28 cellular contexts compared by ENCODE assay signal in genomic region chr2:200931227-200931626, GRCh38. TPM values are rescaled to one million over a fixed set of nuclear protein-coding genes. Genes with fewer than 3 reads are reported as not detected.
A peak's percentile ranks its signal among the peaks of the same experiment; 100 is the strongest.
DNase-seq lines count a peak whose midpoint lies in the region; ATAC-seq, FAIRE-seq and TF ChIP-seq lines count a peak whose summit lies in the region.
"Had no signal": no experiment of that assay in that cellular context is flagged by ENCODE, and none has a peak within 500 bp of the region (broad histone marks: within the 10 kb centered on the region; RNA-seq: fewer than 3 reads in every experiment).

No MANE protein-coding gene starts in this region.

- TF ChIP-seq POLR2A in A549 (IDR thresholded peaks at IDR 0.05; ENCODE audit: low read length) (no peak), esophagus squamous epithelium (IDR thresholded peaks at IDR 0.05) (no peak)

- no peak for TF ChIP-seq CTCF in A549 (IDR thresholded peaks at IDR 0.05)
- TF ChIP-seq CTCF in CD8-positive, alpha-beta T cell (IDR thresholded peaks at IDR 0.05): no peak
- no peak for TF ChIP-seq CTCF in GM13977 (IDR thresholded peaks at IDR 0.05; ENCODE audit: extremely low read depth, insufficient read depth, missing control alignments)
- no peak for TF ChIP-seq CTCF in esophagus squamous epithelium (IDR thresholded peaks at IDR 0.05)

- CTCF ChIA-PET in A549 (lab: Yijun Ruan, JAX): interaction anchor here (0.9 kb wide), 1 partner anchor 251 kb away, joined by 3 read pairs; the partner anchor contains the start of gene CASP10
- CTCF ChIA-PET in CD8-positive, alpha-beta T cell (lab: Charles Lee): interaction anchor here (0.7 kb wide), 2 partner anchors 181 to 229 kb away, joined by 3 read pairs; no protein-coding TSS in a partner anchor

- WGBS in A549 (ENCODE audit: missing lambda C conversion rate): 63% methylated on average over 3 of the region's 3 CpGs
- 67 to 77% methylated on average over 3 of the region's 3 CpGs for WGBS in esophagus squamous epithelium, 2 donors

- H3K27me3 Mint-ChIP-seq in CD8-positive, alpha-beta T cell (ENCODE audit: low read depth): no peaks in the 10 kb centered on the region
- H3K27me3 Mint-ChIP-seq in dendritic cell treated with granulocyte-macrophage colony-stimulating factor and Interleukin-4, amounts not matched to agents 40 ng/mL and 50 ng/mL, for 4 days: no peaks in the 10 kb centered on the region
- H3K27me3 Mint-ChIP-seq: CD4-positive, alpha-beta memory T cell; progenitor cell of endocrine pancreas; stimulated activated naive CD8-positive, alpha-beta T cell treated with anti-CD3 and anti-CD28 coated beads, Interleukin-15, Interleukin-2, amounts not matched to agents 100 ng/mL and 50 ng/mL, for 24 hours had no signal

- no peak for TF ChIP-seq EP300 in A549 (IDR thresholded peaks at IDR 0.05)

- no peaks in the 10 kb centered on the region for H3K27me3 ChIP-seq in CD8-positive, alpha-beta T cell (ENCODE audit: insufficient read depth, low read length)
- H3K27me3 ChIP-seq in esophagus squamous epithelium: no peaks in the 10 kb centered on the region
- H3K27me3 ChIP-seq: breast epithelium, neural progenitor cell, thyroid gland had no signal

- peaks cover 20% of the 10 kb centered on the region for H3K36me3 ChIP-seq in CD8-positive, alpha-beta T cell (ENCODE audit: insufficient read depth, low read length)
- H3K36me3 ChIP-seq in esophagus squamous epithelium: peaks cover 5 to 94% (median 6%) of the 10 kb centered on the region in 3 donors

- H3K27ac Mint-ChIP-seq in CD8-positive, alpha-beta T cell: peak overlapping the region; percentile 10
- H3K27ac Mint-ChIP-seq in dendritic cell treated with granulocyte-macrophage colony-stimulating factor and Interleukin-4, amounts not matched to agents 40 ng/mL and 50 ng/mL, for 4 days: peak overlapping the region; percentile 63
- H3K27ac Mint-ChIP-seq: endodermal cell; neural progenitor cell; progenitor cell of endocrine pancreas; stimulated activated naive CD8-positive, alpha-beta T cell treated with anti-CD3 and anti-CD28 coated beads, Interleukin-15, Interleukin-2, amounts not matched to agents 100 ng/mL and 50 ng/mL, for 24 hours; T-helper 2 cell treated with Interferon-gamma antibody and Interleukin-4, amounts not matched to agents 5 μg/mL and 100 μg/mL, for 36 hours had no signal

- H3K36me3 Mint-ChIP-seq in CD8-positive, alpha-beta T cell: peaks cover 61% of the 10 kb centered on the region
- H3K36me3 Mint-ChIP-seq in dendritic cell treated with granulocyte-macrophage colony-stimulating factor and Interleukin-4, amounts not matched to agents 40 ng/mL and 50 ng/mL, for 4 days (ENCODE audit: low read depth): peaks cover 59% of the 10 kb centered on the region

- H3K4me1 Mint-ChIP-seq in CD8-positive, alpha-beta T cell (ENCODE audit: low read depth): no peaks in the 10 kb centered on the region
- H3K4me1 Mint-ChIP-seq in dendritic cell treated with granulocyte-macrophage colony-stimulating factor and Interleukin-4, amounts not matched to agents 40 ng/mL and 50 ng/mL, for 4 days (ENCODE audit: low read depth): peaks cover 10% of the 10 kb centered on the region
- H3K4me1 Mint-ChIP-seq: endodermal cell, neural progenitor cell had no signal

- ATAC-seq in A549 (no peak), HG03045 (IDR thresholded peaks at IDR 0.05; ENCODE audit: unreplicated experiment) (no peak)
- ATAC-seq in CD8-positive, alpha-beta T cell: no peak

- no peak for FAIRE-seq in A549 (lab: Jason Lieb, UNC)

- intact Hi-C loops in CD8-positive, alpha-beta T cell (cut with DNase I, micrococcal nuclease): no loop called here
- intact Hi-C loops in dendritic cell treated with granulocyte-macrophage colony-stimulating factor and Interleukin-4, amounts not matched to agents 40 ng/mL and 50 ng/mL, for 4 days (cut with micrococcal nuclease): loop anchor here (10.0 kb wide), 1 partner anchor 74 kb away; no protein-coding TSS in a partner anchor
- intact Hi-C loops in esophagus squamous epithelium (cut with DNase I): no loop called here

- peak overlapping the region; percentile 28 for H3K4me2 ChIP-seq in A549
- H3K4me2 ChIP-seq: neural progenitor cell, SK-N-SH had no signal

- H3K4me3 Mint-ChIP-seq in CD8-positive, alpha-beta T cell: no peak overlapping the region
- no peak overlapping the region for H3K4me3 Mint-ChIP-seq in dendritic cell treated with granulocyte-macrophage colony-stimulating factor and Interleukin-4, amounts not matched to agents 40 ng/mL and 50 ng/mL, for 4 days
- H3K4me3 Mint-ChIP-seq: CD4-positive, alpha-beta memory T cell; endodermal cell; neural progenitor cell; stimulated activated naive CD8-positive, alpha-beta T cell treated with anti-CD3 and anti-CD28 coated beads, Interleukin-15, Interleukin-2, amounts not matched to agents 100 ng/mL and 50 ng/mL, for 24 hours; T-helper 2 cell treated with Interferon-gamma antibody and Interleukin-4, amounts not matched to agents 5 μg/mL and 100 μg/mL, for 36 hours had no signal

- POLR2A ChIA-PET in A549 (lab: Yijun Ruan, JAX): no interaction called here
- POLR2A ChIA-PET in CD8-positive, alpha-beta T cell (lab: Charles Lee): no interaction called here

- in situ Hi-C loops in GM13977 (cut with MboI; ENCODE audit: low pct_unique_long_range_greater_than_20kb, low sequenced_read_pairs, unreplicated experiment): no loop called here

- no peak for TF ChIP-seq RAD21 in A549 (conservative IDR thresholded peaks at IDR 0.05 in 1 of 2, IDR thresholded peaks at IDR 0.05 in 1 of 2)

- H3K9me3 Mint-ChIP-seq in CD8-positive, alpha-beta T cell: no peaks in the 10 kb centered on the region
- no peaks in the 10 kb centered on the region for H3K9me3 Mint-ChIP-seq in dendritic cell treated with granulocyte-macrophage colony-stimulating factor and Interleukin-4, amounts not matched to agents 40 ng/mL and 50 ng/mL, for 4 days
- H3K9me3 Mint-ChIP-seq: CD4-positive, alpha-beta memory T cell; endodermal cell; neural progenitor cell; stimulated activated naive CD8-positive, alpha-beta T cell treated with anti-CD3 and anti-CD28 coated beads, Interleukin-15, Interleukin-2, amounts not matched to agents 100 ng/mL and 50 ng/mL, for 24 hours; T-helper 2 cell treated with Interferon-gamma antibody and Interleukin-4, amounts not matched to agents 5 μg/mL and 100 μg/mL, for 36 hours had no signal

- H3K4me1 ChIP-seq in A549: peaks cover 33% of the 10 kb centered on the region
- no peaks in the 10 kb centered on the region for H3K4me1 ChIP-seq in CD8-positive, alpha-beta T cell (ENCODE audit: insufficient read depth, low read length)
- no peaks in the 10 kb centered on the region for H3K4me1 ChIP-seq in esophagus squamous epithelium
- H3K4me1 ChIP-seq: breast epithelium, HAP-1, neural progenitor cell, thyroid gland had no signal

- DNase-seq in A549 (ENCODE audit: low read depth in 1 of 2, low spot score in 1 of 2): no peak
- no peak for DNase-seq in CD8-positive, alpha-beta T cell
- DNase-seq in NOMO-1 treated with dmso at 0.1 percent for 144 hours (lab: John Stamatoyannopoulos, UW; ENCODE audit: unreplicated experiment): peak; percentile 14
- no peak for DNase-seq in GM13977 (ENCODE audit: low spot score)
- DNase-seq in esophagus squamous epithelium (lab: John Stamatoyannopoulos, UW): no peak
- no peak for DNase-seq in islet precursor cell
- DNase-seq: activated CD4-positive, alpha-beta T cell treated with anti-CD3 and anti-CD28 coated beads, Interleukin-2, amount 50 U/mL, for 4 hours; activated CD8-positive, alpha-beta memory T cell treated with anti-CD3 and anti-CD28 coated beads, Interleukin-2, amount 50 U/mL, for 48 hours; activated gamma-delta T cell treated with Interleukin-2 at 50 U/mL for 16 hours; amniotic stem cell; CD4-positive, alpha-beta memory T cell; cortex of kidney; DMS153; endodermal cell; mammary epithelial cell; NCI-H146; NCI-H510A; SK-N-SH; stimulated activated CD4-positive, alpha-beta T cell treated with anti-CD3 and anti-CD28 coated beads, Interleukin-15, amount 100 ng/mL, for 24 hours; thyroid gland had no signal

- no peaks in the 10 kb centered on the region for H3K9me3 ChIP-seq in A549
- no peaks in the 10 kb centered on the region for H3K9me3 ChIP-seq in CD8-positive, alpha-beta T cell (ENCODE audit: low read length)
- no peaks in the 10 kb centered on the region for H3K9me3 ChIP-seq in esophagus squamous epithelium
- H3K9me3 ChIP-seq: breast epithelium, HAP-1, SK-N-SH, thyroid gland had no signal

- H3K4me3 ChIP-seq in A549: no peak overlapping the region
- no peak overlapping the region for H3K4me3 ChIP-seq in CD8-positive, alpha-beta T cell (ENCODE audit: low read depth, low read length)
- no peak overlapping the region for H3K4me3 ChIP-seq in esophagus squamous epithelium
- H3K4me3 ChIP-seq: breast epithelium, HAP-1, neural progenitor cell, thyroid gland had no signal

- H3K27ac ChIP-seq in A549 (no peak overlapping the region), esophagus squamous epithelium (no peak overlapping the region)
- no peak overlapping the region for H3K27ac ChIP-seq in CD8-positive, alpha-beta T cell (ENCODE audit: low read depth, low read length)
- H3K27ac ChIP-seq: breast epithelium, neural progenitor cell had no signal

TF ChIP-seq in A549, 52 proteins besides CTCF, POLR2A, EP300 and RAD21 (continues in another document):
- TF ChIP-seq ZSCAN20 (CRISPR knock-in tag; IDR thresholded peaks at IDR 0.05): no peak
- TF ChIP-seq EHMT2 (IDR thresholded peaks at IDR 0.05; ENCODE audit: low read depth): no peak

RNA-seq across cellular contexts. Expression of gene ORC2, which starts 32.2 kb away (rescaled TPM):
- polyA plus RNA-seq in A549 (2011; rRNA removed) (20.9 and 23.3 TPM in 2 replicates), A549 (2017; fragmentation: RNase III; extraction: RNeasy Plus Mini Kit Qiagen cat#74134 plus additional on column Dnase treatment) (20.7 to 24.5 TPM (median 22.9 TPM) in 3 replicates)
- polyA plus RNA-seq in A549 (2012; cell fraction: cytosol; rRNA removed): 3.5 and 4.1 TPM in 2 replicates
- 3.7 and 6.4 TPM in 2 replicates for polyA plus RNA-seq in A549 (2012; cell fraction: nucleus; rRNA removed)
- polyA minus RNA-seq in A549 (2011; rRNA and poly(A)+ RNA removed): 8.7 and 9.1 TPM in 2 replicates
- total RNA-seq in CD8-positive, alpha-beta T cell: 10 to 100 TPM; 17.7 to 21.3 TPM
- 10 to 100 TPM in 3 of 4 donors, 1 to 10 TPM in 1; 6.2 to 22.5 (median 12.9) TPM for total RNA-seq in esophagus squamous epithelium

RNA-seq across cellular contexts. Expression of gene NIF3L1, which starts 42.1 kb away (rescaled TPM):
- polyA plus RNA-seq in A549 (2011; rRNA removed) (103 and 127 TPM in 2 replicates), A549 (2017; fragmentation: RNase III; extraction: RNeasy Plus Mini Kit Qiagen cat#74134 plus additional on column Dnase treatment) (47.0 to 49.5 TPM (median 47.3 TPM) in 3 replicates)
- 72.7 and 77.0 TPM in 2 replicates for polyA plus RNA-seq in A549 (2012; cell fraction: cytosol; rRNA removed)
- 53.4 and 93.1 TPM in 2 replicates for polyA plus RNA-seq in A549 (2012; cell fraction: nucleus; rRNA removed)
- polyA minus RNA-seq in A549 (2011; rRNA and poly(A)+ RNA removed): 65.9 and 77.4 TPM in 2 replicates
- total RNA-seq in CD8-positive, alpha-beta T cell: 1 to 10 TPM; 3.8 to 4.9 TPM
- total RNA-seq in esophagus squamous epithelium: 10 to 100 TPM; 13.5 to 24.0 (median 19.2) TPM

RNA-seq across cellular contexts. Expression of gene PPIL3, which starts 42.4 kb away (rescaled TPM):
- polyA plus RNA-seq in A549 (2011; rRNA removed): 62.6 and 75.6 TPM in 2 replicates
- polyA plus RNA-seq in A549 (2012; cell fraction: cytosol; rRNA removed): 18.4 and 23.3 TPM in 2 replicates
- polyA plus RNA-seq in A549 (2012; cell fraction: nucleus; rRNA removed): 8.2 and 13.7 TPM in 2 replicates
- 27.5 to 30.3 TPM (median 29.0 TPM) in 3 replicates for polyA plus RNA-seq in A549 (2017; fragmentation: RNase III; extraction: RNeasy Plus Mini Kit Qiagen cat#74134 plus additional on column Dnase treatment)
- 10.4 and 11.4 TPM in 2 replicates for polyA minus RNA-seq in A549 (2011; rRNA and poly(A)+ RNA removed)
- 10 to 100 TPM; 48.6 to 51.0 TPM for total RNA-seq in CD8-positive, alpha-beta T cell
- 10 to 100 TPM; 10.2 to 31.5 (median 12.8) TPM for total RNA-seq in esophagus squamous epithelium
